In the genomic region with DNA sequence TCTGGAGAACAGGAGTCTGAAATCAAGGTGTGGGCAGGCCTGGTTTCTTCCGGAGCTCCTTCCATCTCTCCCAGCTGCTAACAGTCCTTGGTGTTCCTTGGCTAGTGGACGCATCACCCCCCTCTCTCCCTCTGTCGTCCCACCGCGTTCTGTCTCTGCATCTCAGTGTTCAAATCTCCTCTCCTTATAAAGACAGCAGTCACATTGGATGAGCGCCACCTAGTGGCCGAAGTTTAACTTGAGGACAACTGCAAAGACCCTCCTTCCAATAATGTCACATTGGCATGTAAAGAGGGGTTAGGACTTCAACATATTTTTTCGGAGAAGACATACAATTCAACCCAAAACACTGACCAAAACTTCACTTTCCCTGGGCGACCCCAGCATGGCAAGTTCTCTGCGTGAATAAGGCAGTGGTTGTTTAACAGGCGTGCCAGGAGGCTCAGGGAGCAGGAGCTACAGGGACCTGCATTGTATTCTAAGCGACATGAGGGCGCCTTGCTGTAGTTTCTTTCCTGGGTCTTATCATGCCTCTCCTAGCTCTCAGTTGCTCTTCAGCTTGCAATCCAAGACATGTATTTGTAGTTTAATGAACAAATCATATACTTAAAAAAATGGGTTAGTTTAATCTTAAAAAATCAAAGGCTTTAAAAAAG, we compare ENCODE assay signal across 8 cellular contexts. TPM values are rescaled to one million over a fixed set of nuclear protein-coding genes. Genes with fewer than 3 reads are reported as not detected.
DNase-seq lines count a peak whose midpoint lies in the region; ATAC-seq lines count a peak whose summit lies in the region.

No MANE protein-coding gene starts in this region.

- WGBS in mesendoderm (ENCODE audit: extremely low coverage, insufficient coverage, low lambda C conversion rate), result no CpG with 5 or more reads among the region's 13 CpGs

- no peak overlapping the region for H4K5ac ChIP-seq in mesendoderm (ENCODE audit: low read length)

- no peaks in the 10 kb centered on the region for H3K79me1 ChIP-seq in mesendoderm (ENCODE audit: low read length)

- H3K4me2 ChIP-seq in mesendoderm (ENCODE audit: low read length), result no peak overlapping the region

- H3K18ac ChIP-seq in mesendoderm (ENCODE audit: low read length), result no peak overlapping the region

- H2BK120ac ChIP-seq in mesendoderm (ENCODE audit: low read depth, low read length), result no peak overlapping the region

- H3K9ac ChIP-seq in mesendoderm (ENCODE audit: low read length), result no peak overlapping the region

- H3K27me3 ChIP-seq in mesendoderm (ENCODE audit: insufficient read depth, low read length, poor library complexity), result no peaks in the 10 kb centered on the region

- no peak overlapping the region for H3K4ac ChIP-seq in mesendoderm (ENCODE audit: low read depth, low read length)

- no peak overlapping the region for H3K27ac ChIP-seq in mesendoderm (ENCODE audit: low read depth, low read length)

- no peak overlapping the region for H4K8ac ChIP-seq in mesendoderm (ENCODE audit: low read depth, low read length)

- H3K23ac ChIP-seq in mesendoderm (ENCODE audit: low read length), result no peak overlapping the region

- peak overlapping the region; percentile 11 for H3K56ac ChIP-seq in mesendoderm (ENCODE audit: low read length)

- DNase-seq in ACHN (peak; percentile 75), NCI-H524 (lab: John Stamatoyannopoulos, UW) (peak; percentile 89 to 90), dermis microvascular lymphatic vessel endothelial cell (ENCODE audit: low read depth in 2 of 2) (peak; percentile 75 to 88), mesendoderm (peak; percentile 93)
- peak; percentile 22 to 51 for DNase-seq in activated CD4-positive, alpha-beta T cell treated with anti-CD3 and anti-CD28 coated beads for 4 hours
- peak; percentile 45 for DNase-seq in stimulated activated CD8-positive, alpha-beta memory T cell treated with anti-CD3 and anti-CD28 coated beads, Interleukin-7, amount 100 ng/mL, for 24 hours (ENCODE audit: low read depth)

- no peaks in the 10 kb centered on the region for H3K79me2 ChIP-seq in mesendoderm (ENCODE audit: control insufficient read depth, insufficient read depth, low read length)

- in situ Hi-C loops in ACHN (cut with HindIII; ENCODE audit: low pct_ligation_motif_present, low pct_unique_long_range_greater_than_20kb, low sequenced_read_pairs), result loop anchor here (25.0 kb wide), 1 partner anchor 402 kb away; no protein-coding TSS in a partner anchor

- peaks cover 4% of the 10 kb centered on the region for H3K4me1 ChIP-seq in mesendoderm (ENCODE audit: control insufficient read depth, low read depth, low read length)

- ATAC-seq in GM18519 (IDR thresholded peaks at IDR 0.05; ENCODE audit: low FRiP score, unreplicated experiment) (peak; percentile 72), HG03354 (IDR thresholded peaks at IDR 0.05; ENCODE audit: poor library complexity, severe bottlenecking, unreplicated experiment) (peak; percentile 72)

- H2BK15ac ChIP-seq in mesendoderm (replicated peaks; ENCODE audit: low read depth), result no peak overlapping the region

- no peak overlapping the region for H3K4me3 ChIP-seq in mesendoderm (ENCODE audit: low read length)

- no peaks in the 10 kb centered on the region for H3K36me3 ChIP-seq in mesendoderm (ENCODE audit: control insufficient read depth, insufficient read depth, low read length)

- H2AK5ac ChIP-seq in mesendoderm (ENCODE audit: low read length), result no peak overlapping the region

- no peak overlapping the region for H2BK5ac ChIP-seq in mesendoderm (ENCODE audit: low read length)

RNA-seq across cellular contexts. Expression of a gene that starts 27.9 kb away (rescaled TPM):
- total RNA-seq in dermis microvascular lymphatic vessel endothelial cell, result 1.3 and 2.4 TPM in 2 replicates
- 176 TPM for polyA plus RNA-seq in mesendoderm (2013, experiment 1 of 2)
- 185 TPM for polyA plus RNA-seq in mesendoderm (2013, experiment 2 of 2)

Comparison
In these comparisons a context has a peak if more than half of its experiments do, and no peak if none do; other contexts are left out.
1. DNase-seq: peak in every context shown above with its lines; median percentile 93 in mesendoderm; 90 in NCI-H524; 82 in dermis microvascular lymphatic vessel endothelial cell; 75 in ACHN; 45 in stimulated activated CD8-positive, alpha-beta memory T cell treated with anti-CD3 and anti-CD28 coated beads, Interleukin-7, amount 100 ng/mL, for 24 hours; 36 in activated CD4-positive, alpha-beta T cell treated with anti-CD3 and anti-CD28 coated beads for 4 hours.